In genomic region chr12:121793836-121794531, GRCh38 we compare ENCODE assay signal across 1 cellular context.
A peak's percentile ranks its signal among the peaks of the same experiment; 100 is the strongest.
TF ChIP-seq lines count a peak whose summit lies in the region.

No MANE protein-coding gene starts in this region.

TF ChIP-seq in SK-N-SH, 30 proteins besides CTCF, POLR2A, EP300 and RAD21:
- 0 out of 2 replicates have a peak, but pooled peaks have one; percentile 38 for TF ChIP-seq REST (IDR thresholded peaks at IDR 0.05; ENCODE audit: low read depth, low read length)
- peak; percentile 40; the same call in 1 of the 2 replicates for TF ChIP-seq PBX3 (IDR thresholded peaks at IDR 0.05)
- TF ChIP-seq MXI1 (IDR thresholded peaks at IDR 0.05; ENCODE audit: low read depth, low read length) = peak; percentile 74; the same call in 1 of the 2 replicates
- TF ChIP-seq IRF3 (IDR thresholded peaks at IDR 0.05; ENCODE audit: low read depth, low read length) = no peak
- no peak; the same call in 1 of the 2 replicates for TF ChIP-seq FOSL2 (IDR thresholded peaks at IDR 0.05; ENCODE audit: borderline replicate concordance, low read depth)
- no peak for TF ChIP-seq ZBTB33 (IDR thresholded peaks at IDR 0.05; ENCODE audit: borderline replicate concordance, low read depth)
- peak; percentile 48; the same call in 1 of the 2 replicates for TF ChIP-seq RFX5 (IDR thresholded peaks at IDR 0.05; ENCODE audit: low read length)
- peak; percentile 5; the same call in 1 of the 2 replicates for TF ChIP-seq RCOR1 (IDR thresholded peaks at IDR 0.05; ENCODE audit: low read length)
- TF ChIP-seq MEF2A (IDR thresholded peaks at IDR 0.05; ENCODE audit: borderline replicate concordance, low read depth) = no peak
- TF ChIP-seq GABPA (IDR thresholded peaks at IDR 0.05; ENCODE audit: low read depth) = peak; percentile 50; the same call in 1 of the 2 replicates
- peak; percentile 64; the same call in 1 of the 2 replicates for TF ChIP-seq ELF1 (IDR thresholded peaks at IDR 0.05)
- TF ChIP-seq TAF1 (IDR thresholded peaks at IDR 0.05; ENCODE audit: borderline replicate concordance, low read depth, low read length) = peak; percentile 38; the same call in 1 of the 2 replicates
- TF ChIP-seq CHD2 (IDR thresholded peaks at IDR 0.05; ENCODE audit: low read length, partially characterized antibody) = peak; percentile 45
- TF ChIP-seq SMC3 (IDR thresholded peaks at IDR 0.05; ENCODE audit: low read depth, low read length) = peak; percentile 89
- no peak for TF ChIP-seq NRF1 (IDR thresholded peaks at IDR 0.05; ENCODE audit: low read depth, low read length)
- peak; percentile 26; the same call in 1 of the 2 replicates for TF ChIP-seq JUND (IDR thresholded peaks at IDR 0.05)
- no peak for TF ChIP-seq TEAD4 (IDR thresholded peaks at IDR 0.05; ENCODE audit: borderline replicate concordance, insufficient read depth)
- no peak for TF ChIP-seq USF1 (IDR thresholded peaks at IDR 0.05; ENCODE audit: borderline replicate concordance, low read depth)
- TF ChIP-seq POLR2AphosphoS5 (IDR thresholded peaks at IDR 0.05; ENCODE audit: low read depth, low read length) = peak; percentile 50; the same call in 1 of the 2 replicates
- TF ChIP-seq RXRA (IDR thresholded peaks at IDR 0.05; ENCODE audit: borderline replicate concordance, low read depth) = no peak
- TF ChIP-seq USF2 (IDR thresholded peaks at IDR 0.05; ENCODE audit: borderline replicate concordance, low read depth, low read length) = no peak
- TF ChIP-seq FOXM1 (IDR thresholded peaks at IDR 0.05; ENCODE audit: low read depth) = no peak
- no peak for TF ChIP-seq FOXJ3 (CRISPR knock-in tag; IDR thresholded peaks at IDR 0.05)
- TF ChIP-seq MAX (IDR thresholded peaks at IDR 0.05; ENCODE audit: low read depth) = peak; percentile 85
- TF ChIP-seq GATA2 (CRISPR knock-in tag; IDR thresholded peaks at IDR 0.05) = no peak
- TF ChIP-seq YY1 (IDR thresholded peaks at IDR 0.05; ENCODE audit: low read depth) = no peak
- peak; percentile 31; the same call in 1 of the 2 replicates for TF ChIP-seq NFIC (IDR thresholded peaks at IDR 0.05; ENCODE audit: borderline replicate concordance)
- peak; percentile 87; the same call in 1 of the 2 replicates for TF ChIP-seq SIN3A (IDR thresholded peaks at IDR 0.05; ENCODE audit: borderline replicate concordance, low read depth, low read length)
- TF ChIP-seq EZH2phosphoT487 (IDR thresholded peaks at IDR 0.05; ENCODE audit: borderline replicate concordance, low read depth) = no peak
- peak; percentile 7; the same call in 1 of the 2 replicates for TF ChIP-seq TCF12 (IDR thresholded peaks at IDR 0.05)
